ENCODE assay signal across 8 cellular contexts in the genomic region with DNA sequence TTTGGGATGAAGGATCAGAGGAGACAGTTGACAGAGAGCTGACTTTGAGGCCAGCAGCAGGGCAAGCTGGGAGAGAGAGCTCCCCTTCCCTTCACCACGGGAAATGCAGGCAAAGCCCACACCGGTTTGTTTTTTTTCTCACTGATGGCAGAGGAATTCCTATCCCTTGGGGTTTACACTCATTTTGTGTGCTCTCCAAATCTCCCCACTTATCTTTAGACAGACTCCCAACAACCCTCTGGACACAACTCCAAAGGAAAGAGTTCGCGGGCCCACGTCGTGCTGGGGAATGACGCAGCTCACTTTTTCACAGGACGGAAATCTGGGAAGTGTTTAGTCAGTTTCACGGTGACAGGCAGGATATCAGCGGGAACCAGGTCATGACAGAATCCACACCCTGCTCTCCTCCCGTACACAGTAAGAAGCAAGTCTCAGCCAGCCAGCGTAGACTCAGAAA.
A peak's percentile ranks its signal among the peaks of the same experiment; 100 is the strongest.
DNase-seq lines count a peak whose midpoint lies in the region; ATAC-seq and TF ChIP-seq lines count a peak whose summit lies in the region.

No MANE protein-coding gene starts in this region.

- no peak overlapping the region for H3K4me3 Mint-ChIP-seq in MCF 10A (ENCODE audit: unreplicated experiment)

- no peak for TF ChIP-seq RAD21 in HCT116 (IDR thresholded peaks at IDR 0.05; ENCODE audit: low read depth)

- 1 to 5% (median 3%) methylated on average over 12 of the region's 12 CpGs for WGBS in spleen, 5 donors

- H3K9me3 ChIP-seq in HCT116 (ENCODE audit: control insufficient read depth in 1 of 2, insufficient read depth in 1 of 2, low read depth in 1 of 2, low read length in 2 of 2): no peaks in the 10 kb centered on the region
- H3K9me3 ChIP-seq in spleen: no peaks in the 10 kb centered on the region

- BruUV-seq in HCT116 (replicated peaks; lab: Mats Ljungman, UMichigan) (no TSS peak), MCF 10A (replicated peaks; lab: Mats Ljungman, UMichigan) (no TSS peak)

- H3K27me3 ChIP-seq in HCT116 (ENCODE audit: insufficient read depth, low read length) (peaks cover 9% of the 10 kb centered on the region), spleen (replicated peaks in 1 of 7) (peaks cover 0 to 20% (median 0%) of the 10 kb centered on the region in 7 donors)

- no peaks in the 10 kb centered on the region for H3K36me3 ChIP-seq in HCT116 (ENCODE audit: control insufficient read depth in 1 of 2, insufficient read depth in 2 of 2, low read length in 2 of 2)
- H3K36me3 ChIP-seq in spleen: no peaks in the 10 kb centered on the region

- peak; percentile 76 for ATAC-seq in HCT116

- H3K27me3 Mint-ChIP-seq in MCF 10A (ENCODE audit: insufficient read depth, unreplicated experiment): peaks cover 45% of the 10 kb centered on the region

- no peak overlapping the region for H2AFZ ChIP-seq in HCT116 (ENCODE audit: low read depth, low read length, poor library complexity, severe bottlenecking)

- no peaks in the 10 kb centered on the region for H3K9me3 Mint-ChIP-seq in MCF 10A (ENCODE audit: unreplicated experiment)

- intact Hi-C loops in HCT116 (cut with micrococcal nuclease) (loop anchor here (5.0 kb wide), 1 partner anchor 383 kb away; no protein-coding TSS in a partner anchor), MCF 10A (cut with micrococcal nuclease) (no loop called here), spleen (cut with DNase I; ENCODE audit: low total_unique reads) (no loop called here)

- H3K4me1 Mint-ChIP-seq in MCF 10A (ENCODE audit: insufficient read depth, unreplicated experiment): peaks cover 3% of the 10 kb centered on the region

- TF ChIP-seq POLR2A in HCT116 (IDR thresholded peaks at IDR 0.05; ENCODE audit: borderline replicate concordance, extremely low read depth, insufficient read depth, insufficient read length): no peak
- TF ChIP-seq POLR2A in spleen (IDR thresholded peaks at IDR 0.05): no peak

- DNase-seq in HCT116 (ENCODE audit: low read depth, low spot score) (no peak), MCF 10A (ENCODE audit: unreplicated experiment) (no peak), kidney glomerular epithelial cell (lab: John Stamatoyannopoulos, UW) (peak; percentile 7), spleen (no peak), NCI-H2227 (lab: John Stamatoyannopoulos, UW; ENCODE audit: unreplicated experiment) (no peak), COLO668 (lab: John Stamatoyannopoulos, UW; ENCODE audit: unreplicated experiment) (no peak)
- DNase-seq in activated CD8-positive, alpha-beta memory T cell treated with anti-CD3 and anti-CD28 coated beads, Interleukin-2, amount 50 U/mL, for 48 hours: no peak
- no peak for DNase-seq in activated effector memory CD4-positive, alpha-beta T cell treated with anti-CD3 and anti-CD28 coated beads, Interleukin-2, amount 50 U/mL, for 16 hours

- no peaks in the 10 kb centered on the region for H4K20me1 ChIP-seq in HCT116 (ENCODE audit: insufficient read depth)

- no peaks in the 10 kb centered on the region for H3K36me3 Mint-ChIP-seq in MCF 10A (ENCODE audit: insufficient read depth, unreplicated experiment)

- no peak overlapping the region for H3K27ac ChIP-seq in HCT116 (ENCODE audit: low read depth, low read length)
- H3K27ac ChIP-seq in spleen: peak overlapping the region; percentile 54 to 83 (median 74)

- no peak overlapping the region for H3K9ac ChIP-seq in HCT116 (ENCODE audit: low read length)

- H3K27ac Mint-ChIP-seq in MCF 10A (ENCODE audit: low read depth, unreplicated experiment): no peak overlapping the region

- CTCF ChIA-PET in HCT116 (lab: Charles Lee): interaction anchor here (0.8 to 1.2 kb wide), 4 partner anchors 11 to 281 kb away, joined by 3 read pairs; a partner anchor contains a TSS
- CTCF ChIA-PET in MCF 10A (lab: Yijun Ruan, JAX): interaction anchor here (1.0 to 2.9 kb wide), 3 partner anchors 9 to 285 kb away, joined by 3 to 11 read pairs (median 8); no protein-coding TSS in a partner anchor

- TF ChIP-seq CTCF in HCT116 (IDR thresholded peaks at IDR 0.05 in 2 of 3, conservative IDR thresholded peaks at IDR 0.05 in 1 of 3; ENCODE audit: borderline replicate concordance in 1 of 3, insufficient read depth in 1 of 3, low read depth in 2 of 3, low read length in 2 of 3) (peak in 2 of 3 experiments; percentile 47 to 54; a peak in 4 of 6 replicates), MCF 10A (IDR thresholded peaks at IDR 0.05; ENCODE audit: unreplicated experiment) (peak; percentile 10), spleen (IDR thresholded peaks at IDR 0.05 in 8 of 11, conservative IDR thresholded peaks at IDR 0.05 in 3 of 11) (peak in 9 of 11 experiments; percentile 13 to 54 (median 29))

- no peaks in the 10 kb centered on the region for H3K79me2 ChIP-seq in HCT116 (ENCODE audit: insufficient read depth, low read length)

- H3K9me2 ChIP-seq in HCT116 (ENCODE audit: insufficient read depth): no peaks in the 10 kb centered on the region

- POLR2A ChIA-PET in HCT116 (lab: Charles Lee) (no interaction called here), MCF 10A (lab: Yijun Ruan, JAX) (no interaction called here)

- H3K4me1 ChIP-seq in HCT116 (ENCODE audit: control insufficient read depth in 1 of 2, insufficient read depth in 2 of 2, low read length in 2 of 2): no peaks in the 10 kb centered on the region
- peaks cover 0 to 17% (median 5%) of the 10 kb centered on the region in 6 donors for H3K4me1 ChIP-seq in spleen

- RAD21 ChIA-PET in HCT116 (lab: Charles Lee; ENCODE audit: low non-redundant PET in 1 of 2, low total read pairs in 2 of 2, uncharacterized antibody in 2 of 2, unreplicated experiment in 2 of 2): no interaction called here

- no peak overlapping the region for H3K4me3 ChIP-seq in HCT116 (replicated peaks in 1 of 2; ENCODE audit: low read depth in 1 of 2, low read length in 2 of 2)
- H3K4me3 ChIP-seq in spleen: peak overlapping the region in 2 of 8 donors; percentile 21 to 24

- no peak overlapping the region for H3K4me2 ChIP-seq in HCT116 (ENCODE audit: low read length)

TF ChIP-seq in HCT116, 20 proteins besides CTCF, POLR2A, EP300 and RAD21:
- TF ChIP-seq SRF (IDR thresholded peaks at IDR 0.05; ENCODE audit: low read depth): no peak
- no peak for TF ChIP-seq ZFX (IDR thresholded peaks at IDR 0.05)
- TF ChIP-seq, protein P1, sequence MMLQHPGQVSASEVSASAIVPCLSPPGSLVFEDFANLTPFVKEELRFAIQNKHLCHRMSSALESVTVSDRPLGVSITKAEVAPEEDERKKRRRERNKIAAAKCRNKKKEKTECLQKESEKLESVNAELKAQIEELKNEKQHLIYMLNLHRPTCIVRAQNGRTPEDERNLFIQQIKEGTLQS (IDR thresholded peaks at IDR 0.05): no peak
- TF ChIP-seq YY1 (IDR thresholded peaks at IDR 0.05; ENCODE audit: extremely low read depth, insufficient replicate concordance, low read depth, low read length): no peak
- TF ChIP-seq, protein P2, sequence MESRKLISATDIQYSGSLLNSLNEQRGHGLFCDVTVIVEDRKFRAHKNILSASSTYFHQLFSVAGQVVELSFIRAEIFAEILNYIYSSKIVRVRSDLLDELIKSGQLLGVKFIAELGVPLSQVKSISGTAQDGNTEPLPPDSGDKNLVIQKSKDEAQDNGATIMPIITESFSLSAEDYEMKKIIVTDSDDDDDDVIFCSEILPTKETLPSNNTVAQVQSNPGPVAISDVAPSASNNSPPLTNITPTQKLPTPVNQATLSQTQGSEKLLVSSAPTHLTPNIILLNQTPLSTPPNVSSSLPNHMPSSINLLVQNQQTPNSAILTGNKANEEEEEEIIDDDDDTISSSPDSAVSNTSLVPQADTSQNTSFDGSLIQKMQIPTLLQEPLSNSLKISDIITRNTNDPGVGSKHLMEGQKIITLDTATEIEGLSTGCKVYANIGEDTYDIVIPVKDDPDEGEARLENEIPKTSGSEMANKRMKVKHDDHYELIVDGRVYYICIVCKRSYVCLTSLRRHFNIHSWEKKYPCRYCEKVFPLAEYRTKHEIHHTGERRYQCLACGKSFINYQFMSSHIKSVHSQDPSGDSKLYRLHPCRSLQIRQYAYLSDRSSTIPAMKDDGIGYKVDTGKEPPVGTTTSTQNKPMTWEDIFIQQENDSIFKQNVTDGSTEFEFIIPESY (IDR thresholded peaks at IDR 0.05; ENCODE audit: extremely low read depth, insufficient replicate concordance, low read length): no peak
- no peak for TF ChIP-seq TCF7L2 (IDR thresholded peaks at IDR 0.05; ENCODE audit: borderline replicate concordance, extremely low read depth, insufficient read depth, insufficient read length)
- no peak for TF ChIP-seq EGR1 (IDR thresholded peaks at IDR 0.05; ENCODE audit: low read depth)
- no peak for TF ChIP-seq JUND (IDR thresholded peaks at IDR 0.05)
- TF ChIP-seq POLR2AphosphoS5 (IDR thresholded peaks at IDR 0.05; ENCODE audit: low read depth, low read length): no peak
